Comparison of ENCODE assay signal across 20 cellular contexts in genomic region chr2:76296400-76296799, GRCh38.
DNase-seq lines count a peak whose midpoint lies in the region; ATAC-seq, FAIRE-seq and TF ChIP-seq lines count a peak whose summit lies in the region.
"Had no signal": no experiment of that assay in that cellular context is flagged by ENCODE, and none has a peak within 500 bp of the region (broad histone marks: within the 10 kb centered on the region; RNA-seq: fewer than 3 reads in every experiment).

No MANE protein-coding gene starts in this region.

- no peaks in the 10 kb centered on the region for H3K36me3 ChIP-seq in OCI-LY3 (replicated peaks; ENCODE audit: low read depth, low read length)
- H3K36me3 ChIP-seq in K562 (ENCODE audit: control insufficient read depth, insufficient read depth, low read length) = no peaks in the 10 kb centered on the region
- H3K36me3 ChIP-seq: BLaER1 treated with 17β-estradiol and CSF1 and Interleukin-3, amounts not matched to agents 10 nM and 100 nM had no signal

- H3K9ac ChIP-seq in OCI-LY3 (ENCODE audit: low read length) (no peak overlapping the region), K562 (ENCODE audit: insufficient read depth in 1 of 2, low read depth in 2 of 2, low read length in 2 of 2) (no peak overlapping the region)
- H3K9ac ChIP-seq: BLaER1 treated with 17β-estradiol and CSF1 and Interleukin-3, amounts not matched to agents 10 nM and 100 nM had no signal

- intact Hi-C loops in K562 (cut with micrococcal nuclease) = no loop called here
- intact Hi-C loops in lower leg skin (cut with DNase I; ENCODE audit: low total_unique reads) = no loop called here

- H3K4me3 ChIP-seq in OCI-LY3 (ENCODE audit: low read length) = no peak overlapping the region
- no peak overlapping the region for H3K4me3 ChIP-seq in K562
- H3K4me3 ChIP-seq in lower leg skin (ENCODE audit: low read depth, poor library complexity, severe bottlenecking) = no peak overlapping the region
- H3K4me3 ChIP-seq: BLaER1 treated with 17β-estradiol and CSF1 and Interleukin-3, amounts not matched to agents 10 nM and 100 nM had no signal

- no peak for TF ChIP-seq RAD21 in K562 (CRISPR knock-in tag; conservative IDR thresholded peaks at IDR 0.05 in 1 of 2, IDR thresholded peaks at IDR 0.05 in 1 of 2)

- ATAC-seq in GM18868 (IDR thresholded peaks at IDR 0.05; ENCODE audit: unreplicated experiment) = peak; percentile 79
- no peak for ATAC-seq in K562
- ATAC-seq in HG03045 (IDR thresholded peaks at IDR 0.05; ENCODE audit: unreplicated experiment) = no peak
- ATAC-seq: CD8-positive, alpha-beta T cell; HCT116 had no signal

- H3K9me3 ChIP-seq in OCI-LY3 (ENCODE audit: insufficient read depth, low read length) = no peaks in the 10 kb centered on the region
- H3K9me3 ChIP-seq in K562 (replicated peaks; ENCODE audit: control insufficient read depth, insufficient read depth, low read depth, low read length) = no peaks in the 10 kb centered on the region

- TF ChIP-seq POLR2A in K562 (conservative IDR thresholded peaks at IDR 0.05) = no peak
- no peak for TF ChIP-seq POLR2A in lower leg skin (IDR thresholded peaks at IDR 0.05)

- H3K79me2 ChIP-seq in OCI-LY3 (ENCODE audit: low read length) (no peaks in the 10 kb centered on the region), K562 (ENCODE audit: control insufficient read depth, insufficient read depth, low read length) (no peaks in the 10 kb centered on the region)

- H3K9me1 ChIP-seq in K562 (ENCODE audit: control insufficient read depth, insufficient read depth, low read length) = no peaks in the 10 kb centered on the region

- 11% methylated on average over 2 of the region's 2 CpGs for WGBS in K562 (ENCODE audit: insufficient coverage, low coverage, missing lambda C conversion rate)
- WGBS in lower leg skin, 2 donors = 90 to 95% methylated on average over 2 of the region's 2 CpGs

- peak overlapping the region; percentile 40 for H3K4me2 ChIP-seq in OCI-LY3 (ENCODE audit: low read length)
- H3K4me2 ChIP-seq in K562 (ENCODE audit: insufficient read depth, low read length) = no peak overlapping the region
- H3K4me2 ChIP-seq: BLaER1 treated with 17β-estradiol and CSF1 and Interleukin-3, amounts not matched to agents 10 nM and 100 nM had no signal

- BruUV-seq in K562 (replicated peaks; lab: Mats Ljungman, UMichigan) = no TSS peak

- CTCF ChIA-PET in K562 (lab: Yijun Ruan, JAX; ENCODE audit: low intra/inter-chr PET ratio) = no interaction called here

- FAIRE-seq in K562 (lab: Jason Lieb, UNC) = no peak
- FAIRE-seq: GM12891, HTR-8/SVneo had no signal

- peaks cover 19% of the 10 kb centered on the region for H3K4me1 ChIP-seq in OCI-LY3 (ENCODE audit: low read length)
- no peaks in the 10 kb centered on the region for H3K4me1 ChIP-seq in K562 (replicated peaks in 1 of 2; ENCODE audit: control insufficient read depth in 2 of 2, insufficient read depth in 2 of 2, low read length in 2 of 2)

- POLR2A ChIA-PET in K562 (lab: Yijun Ruan, JAX) = no interaction called here

- DNase-seq in A172 (ENCODE audit: low spot score) (peak; percentile 6), K562 (ENCODE audit: extremely low read depth in 1 of 4, low spot score in 3 of 4) (no peak), lower leg skin (ENCODE audit: low spot score in 2 of 2) (no peak)
- no peak for DNase-seq in central memory CD4-positive, alpha-beta T cell
- DNase-seq: 8988T; Calu3; CD8-positive, alpha-beta T cell; DMS79 treated with DMSO at 0.1 percent for 48 hours; GF-D8; GOT3; H7; HFFc6; IMR-90 had no signal

- TF ChIP-seq EP300 in K562 (IDR thresholded peaks at IDR 0.05; ENCODE audit: low read length) = no peak

- H3K27me3 ChIP-seq in OCI-LY3 (ENCODE audit: low read depth, low read length) (no peaks in the 10 kb centered on the region), K562 (ENCODE audit: control insufficient read depth in 2 of 2, insufficient read depth in 2 of 2, low read length in 2 of 2) (no peaks in the 10 kb centered on the region)
- H3K27me3 ChIP-seq: BLaER1 treated with 17β-estradiol and CSF1 and Interleukin-3, amounts not matched to agents 10 nM and 100 nM had no signal

- H3K27ac ChIP-seq in OCI-LY3 (ENCODE audit: low read length) (peak overlapping the region; percentile 30; the same call in 1 of the 2 replicates), K562 (ENCODE audit: extremely low read depth, low read depth, low read length) (no peak overlapping the region)
- H3K27ac ChIP-seq: BLaER1 treated with 17β-estradiol and CSF1 and Interleukin-3, amounts not matched to agents 10 nM and 100 nM had no signal

- in situ Hi-C loops in K562 (cut with MboI) = no loop called here

- no peak for TF ChIP-seq CTCF in OCI-LY3 (IDR thresholded peaks at IDR 0.05; ENCODE audit: low read depth, low read length)
- TF ChIP-seq CTCF in K562 (IDR thresholded peaks at IDR 0.05 in 2 of 3, conservative IDR thresholded peaks at IDR 0.05 in 1 of 3; ENCODE audit: insufficient read depth in 2 of 3, low read depth in 1 of 3, low read length in 3 of 3) = no peak
- TF ChIP-seq CTCF in lower leg skin (IDR thresholded peaks at IDR 0.05) = no peak

- H4K20me1 ChIP-seq in OCI-LY3 (ENCODE audit: insufficient read depth, low read length) (no peaks in the 10 kb centered on the region), K562 (replicated peaks; ENCODE audit: control insufficient read depth, insufficient read depth, low read length) (no peaks in the 10 kb centered on the region)
- H4K20me1 ChIP-seq: BLaER1 treated with 17β-estradiol and CSF1 and Interleukin-3, amounts not matched to agents 10 nM and 100 nM had no signal

- H2AFZ ChIP-seq in OCI-LY3 (ENCODE audit: low read depth, low read length) (no peak overlapping the region), K562 (ENCODE audit: low read depth, low read length) (no peak overlapping the region)

TF ChIP-seq in K562, 482 proteins besides CTCF, POLR2A, EP300 and RAD21:
- no peak for TF ChIP-seq ZBTB26 (CRISPR knock-in tag; IDR thresholded peaks at IDR 0.05)
- TF ChIP-seq ZNF316 (IDR thresholded peaks at IDR 0.05) = peak; percentile 39
- no peak for TF ChIP-seq NCOA4 (IDR thresholded peaks at IDR 0.05; ENCODE audit: partially characterized antibody)
